ENCODE assay signal across 2 cellular contexts in the genomic region with DNA sequence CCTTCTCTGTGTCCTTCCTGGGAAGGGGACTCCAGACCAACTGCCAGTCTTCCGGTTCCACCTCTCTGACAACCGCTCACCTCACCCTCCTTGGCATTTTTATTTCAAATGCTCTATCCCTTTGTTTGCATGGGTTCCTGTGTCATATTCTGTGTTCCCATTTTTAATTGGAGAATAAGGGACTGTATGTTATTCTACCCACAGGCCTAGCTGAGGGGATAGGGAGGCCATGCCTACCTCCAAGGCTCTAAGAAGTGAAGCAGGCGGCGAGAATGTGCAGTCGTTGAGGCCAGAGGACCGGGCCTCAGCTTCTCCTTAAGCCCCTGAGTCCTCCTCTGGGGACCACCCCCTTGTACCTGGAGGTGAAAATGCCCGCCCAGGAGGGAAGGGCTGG.
TF ChIP-seq lines count a peak whose summit lies in the region.

No MANE protein-coding gene starts in this region.

TF ChIP-seq in H1, 55 proteins besides CTCF, POLR2A, EP300 and RAD21:
- no peak for TF ChIP-seq EZH2 (IDR thresholded peaks at IDR 0.05; ENCODE audit: low read depth, low read length, severe bottlenecking)
- no peak for TF ChIP-seq CEBPB (IDR thresholded peaks at IDR 0.05; ENCODE audit: low read depth, low read length)
- TF ChIP-seq FOSL1 (IDR thresholded peaks at IDR 0.05; ENCODE audit: insufficient read depth, low read depth, low read length), result no peak
- no peak for TF ChIP-seq BRCA1 (IDR thresholded peaks at IDR 0.05; ENCODE audit: low read depth, low read length)
- no peak for TF ChIP-seq POU5F1 (IDR thresholded peaks at IDR 0.05; ENCODE audit: low read depth, low read length)
- no peak for TF ChIP-seq CBX5 (IDR thresholded peaks at IDR 0.05; ENCODE audit: low read depth, low read length)
- TF ChIP-seq, protein P1, sequence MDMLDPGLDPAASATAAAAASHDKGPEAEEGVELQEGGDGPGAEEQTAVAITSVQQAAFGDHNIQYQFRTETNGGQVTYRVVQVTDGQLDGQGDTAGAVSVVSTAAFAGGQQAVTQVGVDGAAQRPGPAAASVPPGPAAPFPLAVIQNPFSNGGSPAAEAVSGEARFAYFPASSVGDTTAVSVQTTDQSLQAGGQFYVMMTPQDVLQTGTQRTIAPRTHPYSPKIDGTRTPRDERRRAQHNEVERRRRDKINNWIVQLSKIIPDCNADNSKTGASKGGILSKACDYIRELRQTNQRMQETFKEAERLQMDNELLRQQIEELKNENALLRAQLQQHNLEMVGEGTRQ (IDR thresholded peaks at IDR 0.05; ENCODE audit: low read length), result no peak
- TF ChIP-seq GABPA (IDR thresholded peaks at IDR 0.05; ENCODE audit: borderline replicate concordance, insufficient read depth, low read length), result no peak
- TF ChIP-seq KDM4A (IDR thresholded peaks at IDR 0.05; ENCODE audit: low read depth, low read length, severe bottlenecking), result no peak
- TF ChIP-seq SIX5 (IDR thresholded peaks at IDR 0.05; ENCODE audit: low read depth, low read length), result no peak
- no peak for TF ChIP-seq JUN (IDR thresholded peaks at IDR 0.05; ENCODE audit: low read depth, low read length)
- TF ChIP-seq CHD2 (IDR thresholded peaks at IDR 0.05; ENCODE audit: low read length), result no peak
- no peak for TF ChIP-seq SUZ12 (IDR thresholded peaks at IDR 0.05; ENCODE audit: low read length)
- TF ChIP-seq BCL11A (IDR thresholded peaks at IDR 0.05; ENCODE audit: low read depth in 2 of 2, low read length in 2 of 2), result no peak
- no peak for TF ChIP-seq RXRA (IDR thresholded peaks at IDR 0.05; ENCODE audit: insufficient read depth, low read depth, low read length)
- no peak for TF ChIP-seq RFX5 (IDR thresholded peaks at IDR 0.05; ENCODE audit: borderline replicate concordance, low read depth, low read length)
- no peak for TF ChIP-seq CTBP2 (IDR thresholded peaks at IDR 0.05; ENCODE audit: borderline replicate concordance, insufficient read depth, insufficient read length, low read length)
- no peak for TF ChIP-seq RBBP5 (IDR thresholded peaks at IDR 0.05; ENCODE audit: borderline replicate concordance, low read depth, low read length)
- TF ChIP-seq, protein P2, sequence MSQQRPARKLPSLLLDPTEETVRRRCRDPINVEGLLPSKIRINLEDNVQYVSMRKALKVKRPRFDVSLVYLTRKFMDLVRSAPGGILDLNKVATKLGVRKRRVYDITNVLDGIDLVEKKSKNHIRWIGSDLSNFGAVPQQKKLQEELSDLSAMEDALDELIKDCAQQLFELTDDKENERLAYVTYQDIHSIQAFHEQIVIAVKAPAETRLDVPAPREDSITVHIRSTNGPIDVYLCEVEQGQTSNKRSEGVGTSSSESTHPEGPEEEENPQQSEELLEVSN (IDR thresholded peaks at IDR 0.05), result no peak
- TF ChIP-seq SAP30 (IDR thresholded peaks at IDR 0.05; ENCODE audit: insufficient read depth, insufficient replicate concordance, low read length), result no peak

TF ChIP-seq in HEK293T, 16 proteins besides CTCF, POLR2A, EP300 and RAD21:
- no peak for TF ChIP-seq LEF1 (IDR thresholded peaks at IDR 0.05; ENCODE audit: borderline replicate concordance)
- no peak for TF ChIP-seq ARNT (IDR thresholded peaks at IDR 0.05)
- TF ChIP-seq BHLHE40 (IDR thresholded peaks at IDR 0.05; ENCODE audit: borderline replicate concordance), result no peak
- TF ChIP-seq FOXK2 (IDR thresholded peaks at IDR 0.05), result no peak
